8 cellular contexts compared by ENCODE assay signal in genomic region chr22:40107756-40108437, GRCh38.
DNase-seq lines count a peak whose midpoint lies in the region; TF ChIP-seq lines count a peak whose summit lies in the region.

No MANE protein-coding gene starts in this region.

- H3K27me3 ChIP-seq in esophagus (ENCODE audit: control insufficient read depth in 1 of 2, insufficient read depth in 2 of 2, low read length in 2 of 2) (no peaks in the 10 kb centered on the region), prostate gland (replicated peaks; ENCODE audit: insufficient read depth) (no peaks in the 10 kb centered on the region), SJCRH30 (no peaks in the 10 kb centered on the region)

- H3K27ac ChIP-seq in esophagus (ENCODE audit: low read depth in 2 of 2, low read length in 1 of 2) (peak overlapping the region; percentile 25 to 64), prostate gland (peak overlapping the region; percentile 71 to 73), SJCRH30 (no peak overlapping the region)

- H3K4me1 ChIP-seq in esophagus (ENCODE audit: control insufficient read depth in 2 of 2, insufficient read depth in 2 of 2, low read length in 1 of 2) (peaks cover 3 to 4% of the 10 kb centered on the region in 2 donors), prostate gland (replicated peaks) (peaks cover 20% of the 10 kb centered on the region), SJCRH30 (no peaks in the 10 kb centered on the region)

- peak overlapping the region in 1 of 2 donors; percentile 21 for H3K4me3 ChIP-seq in esophagus (ENCODE audit: low read depth in 1 of 2, low read length in 2 of 2)
- H3K4me3 ChIP-seq in prostate gland: peak overlapping the region; percentile 7 to 18
- H3K4me3 ChIP-seq in SJCRH30: no peak overlapping the region

- TF ChIP-seq CTCF in prostate gland (IDR thresholded peaks at IDR 0.05): no peak

- DNase-seq in GM04503 (ENCODE audit: low read depth): peak; percentile 40
- peak; percentile 12 to 17 for DNase-seq in activated CD4-positive, alpha-beta T cell treated with anti-CD3 and anti-CD28 coated beads for 4 hours
- peak; percentile 56 for DNase-seq in prostate gland (ENCODE audit: low spot score)
- DNase-seq in SJCRH30: no peak
- DNase-seq in activated gamma-delta T cell treated with Interleukin-2 at 50 U/mL for 16 hours: no peak
- no peak for DNase-seq in NCI-H748 (lab: John Stamatoyannopoulos, UW; ENCODE audit: unreplicated experiment)
- no peak for DNase-seq in NCI-H2196 (lab: John Stamatoyannopoulos, UW; ENCODE audit: unreplicated experiment)

- H3K9me3 ChIP-seq in esophagus (ENCODE audit: control insufficient read depth in 2 of 2, insufficient read depth in 1 of 2, low read depth in 1 of 2, low read length in 1 of 2): no peaks in the 10 kb centered on the region
- H3K9me3 ChIP-seq in prostate gland: no peaks in the 10 kb centered on the region
- H3K9me3 ChIP-seq in SJCRH30 (replicated peaks): no peaks in the 10 kb centered on the region

- TF ChIP-seq POLR2A in prostate gland (IDR thresholded peaks at IDR 0.05): no peak

- 21 to 27% methylated on average over 6 of the region's 6 CpGs for WGBS in esophagus, 2 donors
- 14% methylated on average over 6 of the region's 6 CpGs for WGBS in prostate gland

- H3K36me3 ChIP-seq in esophagus (ENCODE audit: control insufficient read depth in 2 of 2, insufficient read depth in 2 of 2, low read length in 1 of 2): no peaks in the 10 kb centered on the region
- H3K36me3 ChIP-seq in prostate gland: no peaks in the 10 kb centered on the region
- no peaks in the 10 kb centered on the region for H3K36me3 ChIP-seq in SJCRH30

- intact Hi-C loops in prostate gland (cut with DNase I): no loop called here

Comparison
In these comparisons a context has a peak if more than half of its experiments do, and no peak if none do; other contexts are left out.
1. DNase-seq: peak in GM04503 (single experiment), activated CD4-positive, alpha-beta T cell treated with anti-CD3 and anti-CD28 coated beads for 4 hours (2 of 2) and prostate gland (single experiment); none in SJCRH30 (0 of 2), activated gamma-delta T cell treated with Interleukin-2 at 50 U/mL for 16 hours (single experiment), NCI-H748 (single experiment) and NCI-H2196 (single experiment).